9 cellular contexts compared by ENCODE assay signal in the genomic region with DNA sequence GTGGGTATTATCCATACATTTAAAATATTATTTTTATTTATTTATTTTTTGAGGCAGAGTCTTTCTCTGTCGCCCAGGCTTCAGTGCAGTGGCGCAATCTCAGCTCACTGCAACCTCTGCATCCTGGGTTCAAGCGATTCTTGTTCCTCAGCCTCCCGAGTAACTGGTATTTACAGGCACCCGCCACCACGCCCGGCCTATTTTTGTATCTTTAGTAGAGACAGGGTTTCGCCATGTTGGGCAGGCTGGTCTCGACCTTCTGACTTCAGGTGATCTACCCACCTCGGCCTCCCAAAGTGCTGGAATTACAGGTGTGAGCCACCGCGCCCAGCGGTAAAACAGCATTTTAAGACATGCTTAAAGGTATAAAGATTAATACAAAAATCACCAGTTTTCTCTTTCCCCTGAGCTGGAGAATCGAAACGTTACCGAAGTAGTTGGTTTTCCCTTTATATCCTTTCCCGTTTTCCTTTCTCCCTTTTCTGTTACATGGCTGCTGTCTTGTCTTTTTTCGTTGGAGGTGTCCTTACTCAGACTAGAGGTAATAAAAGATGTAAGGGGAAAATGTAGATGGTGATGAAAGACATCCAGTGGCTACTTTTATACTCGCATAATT. TPM values are rescaled to one million over a fixed set of nuclear protein-coding genes. Genes with fewer than 3 reads are reported as not detected.
DNase-seq lines count a peak whose midpoint lies in the region; ATAC-seq and TF ChIP-seq lines count a peak whose summit lies in the region.
"Had no signal": no experiment of that assay in that cellular context is flagged by ENCODE, and none has a peak within 500 bp of the region (broad histone marks: within the 10 kb centered on the region; RNA-seq: fewer than 3 reads in every experiment).

No MANE protein-coding gene starts in this region.

- H3K27ac Mint-ChIP-seq in CD14-positive monocyte (peak overlapping the region in 2 of 7 donors; percentile 8 to 26), natural killer cell (peak overlapping the region; percentile 94 to 100)

- H3K4me3 Mint-ChIP-seq in CD14-positive monocyte (peak overlapping the region; percentile 21 to 57), natural killer cell (peak overlapping the region; percentile 80)

- TF ChIP-seq CTCF in CD14-positive monocyte (IDR thresholded peaks at IDR 0.05): no peak
- no peak for TF ChIP-seq CTCF in NB4 (IDR thresholded peaks at IDR 0.05; ENCODE audit: low read depth, low read length)
- TF ChIP-seq CTCF in natural killer cell (IDR thresholded peaks at IDR 0.05): no peak

- no peak overlapping the region for H3K27ac ChIP-seq in duodenal mucosa (ENCODE audit: low read depth, low read length)

- H3K36me3 Mint-ChIP-seq in CD14-positive monocyte (peaks cover 3 to 7% of the 10 kb centered on the region in 2 donors), natural killer cell (no peaks in the 10 kb centered on the region)

- DNase-seq in CD14-positive monocyte (ENCODE audit: low spot score) (no peak), NB4 (ENCODE audit: low read depth) (no peak), natural killer cell (no peak), NCI-H2107 (lab: John Stamatoyannopoulos, UW) (no peak), NCI-H2227 (lab: John Stamatoyannopoulos, UW; ENCODE audit: unreplicated experiment) (no peak), NCI-H1105 treated with DMSO at 0.1 percent for 48 hours (lab: John Stamatoyannopoulos, UW) (no peak)
- DNase-seq: SHP77 had no signal

- H3K9me3 Mint-ChIP-seq in CD14-positive monocyte: peaks cover 0 to 1% (median 0%) of the 10 kb centered on the region in 7 donors
- no peaks in the 10 kb centered on the region for H3K9me3 Mint-ChIP-seq in natural killer cell

- no peak overlapping the region for H3K9ac ChIP-seq in duodenal mucosa (ENCODE audit: low read depth in 1 of 2, low read length in 2 of 2)

- intact Hi-C loops in CD14-positive monocyte (cut with micrococcal nuclease): no loop called here
- intact Hi-C loops in natural killer cell (cut with micrococcal nuclease): no loop called here

- H3K27me3 Mint-ChIP-seq in CD14-positive monocyte (ENCODE audit: low read depth in 3 of 3) (no peaks in the 10 kb centered on the region), natural killer cell (ENCODE audit: low read depth in 2 of 2) (no peaks in the 10 kb centered on the region)

- peaks cover 19 to 21% of the 10 kb centered on the region in 2 donors for H3K4me1 ChIP-seq in duodenal mucosa (ENCODE audit: control insufficient read depth in 1 of 2, insufficient read depth in 2 of 2, low read length in 2 of 2)

- H3K36me3 ChIP-seq in duodenal mucosa (ENCODE audit: control insufficient read depth in 1 of 2, insufficient read depth in 2 of 2, low read length in 2 of 2): no peaks in the 10 kb centered on the region

- no peaks in the 10 kb centered on the region for H3K27me3 ChIP-seq in duodenal mucosa (ENCODE audit: control insufficient read depth in 1 of 2, insufficient read depth in 2 of 2, low read length in 2 of 2)

- ATAC-seq in natural killer cell (no peak), HG02884 (IDR thresholded peaks at IDR 0.05; ENCODE audit: unreplicated experiment) (no peak)

- H3K4me1 Mint-ChIP-seq in CD14-positive monocyte (peaks cover 30% of the 10 kb centered on the region), natural killer cell (peaks cover 41 to 56% of the 10 kb centered on the region in 2 donors)

- peak overlapping the region; percentile 84 for H3K4me3 ChIP-seq in NB4 (ENCODE audit: low read depth, low read length)
- peak overlapping the region; percentile 93 to 98 for H3K4me3 ChIP-seq in duodenal mucosa (ENCODE audit: low read depth in 1 of 2, low read length in 2 of 2)

- no peak for TF ChIP-seq POLR2A in NB4 (IDR thresholded peaks at IDR 0.05; ENCODE audit: extremely low read depth, insufficient read length)

- no peaks in the 10 kb centered on the region for H3K9me3 ChIP-seq in duodenal mucosa (ENCODE audit: control insufficient read depth in 1 of 2, low read length in 2 of 2)

RNA-seq across cellular contexts. Expression of a gene that starts 1.7 kb away (rescaled TPM):
- 1 to 10 TPM; 1.3 to 1.4 TPM for polyA plus RNA-seq in CD14-positive monocyte
- 10 to 100 TPM; 19.1 to 25.9 (median 20.8) TPM for total RNA-seq in natural killer cell

RNA-seq across cellular contexts. Expression of a gene that starts 9.5 kb away (rescaled TPM):
- polyA plus RNA-seq in CD14-positive monocyte: 1 to 10 TPM; 1.2 to 3.1 TPM
- 10 to 100 TPM; 25.7 to 36.9 (median 26.4) TPM for total RNA-seq in natural killer cell
